Comparison of ENCODE assay signal across 24 cellular contexts in the genomic region with DNA sequence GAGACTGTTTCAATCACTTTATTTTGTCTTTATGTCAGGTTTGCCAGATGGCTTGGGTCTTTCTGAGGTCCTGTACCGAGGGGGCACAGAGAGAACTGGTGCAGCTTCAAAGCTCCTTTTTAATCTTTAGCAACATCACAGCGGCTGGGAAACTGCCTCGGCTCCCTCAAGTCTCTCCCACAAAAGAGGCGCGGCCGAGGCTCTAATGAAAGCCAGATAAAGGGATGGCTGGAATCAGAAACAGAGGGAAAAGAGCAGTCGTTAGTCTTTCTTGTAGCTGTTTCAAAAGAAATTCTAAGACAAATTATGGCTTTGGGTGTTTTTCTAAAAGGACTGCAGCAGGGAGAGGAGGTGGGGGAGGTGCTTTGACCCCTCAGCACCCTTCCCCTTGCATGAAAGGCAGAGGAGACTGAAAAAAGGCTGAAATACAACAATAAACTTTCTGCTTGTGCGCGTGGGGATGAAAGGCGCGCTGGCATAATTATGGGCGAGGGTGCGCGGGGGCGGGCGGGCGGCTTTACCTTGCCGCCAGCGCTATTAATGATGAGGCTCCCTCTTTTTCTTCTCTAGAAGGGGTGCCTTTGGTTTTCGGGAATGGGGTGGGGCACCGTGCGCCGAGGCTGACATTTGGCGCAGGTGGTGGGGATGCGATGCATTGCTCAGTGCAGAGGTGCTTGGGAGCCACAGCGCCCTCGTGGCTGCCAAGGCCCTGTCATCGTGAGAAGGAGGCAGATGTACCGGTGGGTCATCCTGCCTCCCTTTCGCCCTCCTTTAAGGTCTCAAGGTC. TPM values are rescaled to one million over a fixed set of nuclear protein-coding genes. Genes with fewer than 3 reads are reported as not detected.
DNase-seq lines count a peak whose midpoint lies in the region; ATAC-seq and TF ChIP-seq lines count a peak whose summit lies in the region.
"Had no signal": no experiment of that assay in that cellular context is flagged by ENCODE, and none has a peak within 500 bp of the region (broad histone marks: within the 10 kb centered on the region; RNA-seq: fewer than 3 reads in every experiment).

No MANE protein-coding gene starts in this region.

- no peak overlapping the region for H3K23ac ChIP-seq in neuronal stem cell (ENCODE audit: low read depth, low read length, poor library complexity)

- no peaks in the 10 kb centered on the region for H3K79me2 ChIP-seq in GM23338 (replicated peaks; ENCODE audit: insufficient read depth)

- no peaks in the 10 kb centered on the region for H4K20me1 ChIP-seq in GM23338 (replicated peaks; ENCODE audit: insufficient read depth)

- no peaks in the 10 kb centered on the region for H3K79me1 ChIP-seq in neuronal stem cell (ENCODE audit: low read depth, low read length)

- H2AK5ac ChIP-seq in neuronal stem cell (ENCODE audit: low read depth, low read length): peak overlapping the region; percentile 68

- no peak overlapping the region for H3K27ac ChIP-seq in GM23338 (ENCODE audit: low read depth)
- peak overlapping the region; percentile 42 for H3K27ac ChIP-seq in neuronal stem cell (replicated peaks; ENCODE audit: low read length)
- H3K27ac ChIP-seq: lower lobe of right lung, neutrophil, thoracic aorta, uterus had no signal

- DNase-seq in GM23338 (ENCODE audit: low spot score) (no peak), fibroblast of peridontal ligament (ENCODE audit: extremely low read depth) (peak; percentile 18), neuronal stem cell (ENCODE audit: low spot score) (no peak), erythroblast (lab: John Stamatoyannopoulos, UW) (no peak)
- DNase-seq in stimulated activated CD4-positive, alpha-beta T cell treated with anti-CD3 and anti-CD28 coated beads, Interleukin-2, amount 100 ng/mL, for 48 hours: no peak
- DNase-seq: activated CD4-positive, alpha-beta T cell treated with anti-CD3 and anti-CD28 coated beads, Interleukin-2, amount 50 U/mL, for 48 hours; CD4-positive, alpha-beta T cell; Karpas-422; lower lobe of right lung; NCI-H1436; NCI-H2107; NCI-H510A; SHP77; T-helper 1 cell; uterus had no signal

- peak overlapping the region; percentile 93 for H2AFZ ChIP-seq in GM23338
- peak overlapping the region; percentile 83 for H2AFZ ChIP-seq in neuronal stem cell (ENCODE audit: low read length)

- H4K91ac ChIP-seq in neuronal stem cell (ENCODE audit: low read depth, low read length, poor library complexity): no peak overlapping the region

- H3K36me3 Mint-ChIP-seq in GM23338 (ENCODE audit: low read depth): no peaks in the 10 kb centered on the region
- H3K36me3 Mint-ChIP-seq: activated naive CD8-positive, alpha-beta T cell had no signal

- H3K14ac ChIP-seq in neuronal stem cell (ENCODE audit: low read length): peak overlapping the region; percentile 17

- peak overlapping the region; percentile 53 for H3K18ac ChIP-seq in neuronal stem cell (ENCODE audit: low read length)

- H3K36me3 ChIP-seq in GM23338 (ENCODE audit: insufficient read depth) (no peaks in the 10 kb centered on the region), neuronal stem cell (replicated peaks in 1 of 2; ENCODE audit: control insufficient read depth in 2 of 2, insufficient read depth in 2 of 2, low read length in 2 of 2) (no peaks in the 10 kb centered on the region)
- H3K36me3 ChIP-seq: lower lobe of right lung, neutrophil, thoracic aorta, uterus had no signal

- TF ChIP-seq CTCF in GM23338 (conservative IDR thresholded peaks at IDR 0.05; ENCODE audit: low read depth in 2 of 2): no peak

- no peak overlapping the region for H3K4ac ChIP-seq in neuronal stem cell (ENCODE audit: low read length)

- no peaks in the 10 kb centered on the region for H3K4me1 ChIP-seq in GM23338 (ENCODE audit: insufficient read depth)
- H3K4me1 ChIP-seq in neuronal stem cell (ENCODE audit: control insufficient read depth in 2 of 2, insufficient read depth in 1 of 2, low read depth in 1 of 2, low read length in 2 of 2): peaks cover 9 to 16% of the 10 kb centered on the region in 2 donors
- H3K4me1 ChIP-seq: lower lobe of right lung had no signal

- H2BK15ac ChIP-seq in neuronal stem cell (ENCODE audit: low read length): peak overlapping the region; percentile 84

- H3K27ac Mint-ChIP-seq in GM23338: no peak overlapping the region
- H3K27ac Mint-ChIP-seq: activated naive CD8-positive, alpha-beta T cell; CD4-positive, alpha-beta T cell; progenitor cell of endocrine pancreas; stimulated activated naive CD8-positive, alpha-beta T cell treated with anti-CD3 and anti-CD28 coated beads, Interleukin-15, Interleukin-2, amounts not matched to agents 100 ng/mL and 50 ng/mL, for 24 hours had no signal

- no peak overlapping the region for H2BK120ac ChIP-seq in neuronal stem cell (ENCODE audit: low read depth, low read length)

- H3K4me3 Mint-ChIP-seq in GM23338: no peak overlapping the region
- H3K4me3 Mint-ChIP-seq: activated naive CD8-positive, alpha-beta T cell; CD4-positive, alpha-beta T cell; central memory CD8-positive, alpha-beta T cell; stimulated activated naive CD8-positive, alpha-beta T cell treated with anti-CD3 and anti-CD28 coated beads, Interleukin-15, Interleukin-2, amounts not matched to agents 100 ng/mL and 50 ng/mL, for 24 hours had no signal

- H3K9me3 Mint-ChIP-seq in GM23338: no peaks in the 10 kb centered on the region
- H3K9me3 Mint-ChIP-seq: CD4-positive, alpha-beta T cell; central memory CD8-positive, alpha-beta T cell; stimulated activated naive CD8-positive, alpha-beta T cell treated with anti-CD3 and anti-CD28 coated beads, Interleukin-15, Interleukin-2, amounts not matched to agents 100 ng/mL and 50 ng/mL, for 24 hours had no signal

- peaks cover 2% of the 10 kb centered on the region for H3K27me3 Mint-ChIP-seq in GM23338 (ENCODE audit: insufficient read depth, low read depth, poor library complexity)
- H3K27me3 Mint-ChIP-seq: activated naive CD8-positive, alpha-beta T cell; central memory CD8-positive, alpha-beta T cell; stimulated activated naive CD8-positive, alpha-beta T cell treated with anti-CD3 and anti-CD28 coated beads, Interleukin-15, Interleukin-2, amounts not matched to agents 100 ng/mL and 50 ng/mL, for 24 hours had no signal

- H3K9me3 ChIP-seq in neuronal stem cell (replicated peaks in 1 of 2; ENCODE audit: control insufficient read depth in 2 of 2, insufficient read depth in 1 of 2, low read depth in 1 of 2, low read length in 2 of 2): no peaks in the 10 kb centered on the region
- H3K9me3 ChIP-seq: lower lobe of right lung, neutrophil, thoracic aorta, uterus had no signal

- H3K4me2 ChIP-seq in GM23338: no peak overlapping the region
- no peak overlapping the region for H3K4me2 ChIP-seq in neuronal stem cell (ENCODE audit: insufficient read depth, low read length, poor library complexity, severe bottlenecking)

- H2BK5ac ChIP-seq in neuronal stem cell (ENCODE audit: low read length): no peak overlapping the region

- no peak overlapping the region for H2BK12ac ChIP-seq in neuronal stem cell (ENCODE audit: low read length)

- no peak overlapping the region for H4K8ac ChIP-seq in neuronal stem cell (ENCODE audit: low read depth, low read length)

- TF ChIP-seq POLR2A in erythroblast (IDR thresholded peaks at IDR 0.05; ENCODE audit: low read length): no peak

- H3K9ac ChIP-seq in neuronal stem cell (ENCODE audit: low read depth, low read length, poor library complexity): no peak overlapping the region

- H3K4me1 Mint-ChIP-seq in GM23338: peaks cover 18% of the 10 kb centered on the region

- H3K27me3 ChIP-seq in GM23338 (ENCODE audit: insufficient read depth) (no peaks in the 10 kb centered on the region), neuronal stem cell (ENCODE audit: control insufficient read depth in 3 of 3, insufficient read depth in 3 of 3, low read depth in 1 of 3, low read length in 3 of 3) (no peaks in the 10 kb centered on the region)
- H3K27me3 ChIP-seq: neutrophil, uterus had no signal

- no CpG with 5 or more reads among the region's 30 CpGs for WGBS in neuronal stem cell (ENCODE audit: extremely low coverage in 2 of 2, insufficient read length in 2 of 2, insufficient replicate concordance in 1 of 2), 2 donors

- H3F3A ChIP-seq in GM23338 (replicated peaks; ENCODE audit: low read depth): no peaks in the 10 kb centered on the region

- peaks cover 2% of the 10 kb centered on the region for H3K9me2 ChIP-seq in GM23338 (ENCODE audit: insufficient read depth)

- H3K4me3 ChIP-seq in GM23338 (no peak overlapping the region), neuronal stem cell (ENCODE audit: low read length in 2 of 2) (no peak overlapping the region)
- H3K4me3 ChIP-seq: lower lobe of right lung, thoracic aorta, uterus had no signal

- no peak; the same call in 2 of the 3 replicates for ATAC-seq in GM23338
- no peak; the same call in 2 of the 3 replicates for ATAC-seq in SK-N-SH treated with all-trans-retinoic acid at 6 μM for 48 hours
- no peak for ATAC-seq in HG03342 (IDR thresholded peaks at IDR 0.05; ENCODE audit: unreplicated experiment)
- ATAC-seq: lower lobe of right lung, Panc1 had no signal

TF ChIP-seq in GM23338, 12 proteins besides CTCF, POLR2A, EP300 and RAD21 (continues in another document):
- TF ChIP-seq POLR2AphosphoS5 (IDR thresholded peaks at IDR 0.05; ENCODE audit: low read depth): no peak
- TF ChIP-seq, protein P1, sequence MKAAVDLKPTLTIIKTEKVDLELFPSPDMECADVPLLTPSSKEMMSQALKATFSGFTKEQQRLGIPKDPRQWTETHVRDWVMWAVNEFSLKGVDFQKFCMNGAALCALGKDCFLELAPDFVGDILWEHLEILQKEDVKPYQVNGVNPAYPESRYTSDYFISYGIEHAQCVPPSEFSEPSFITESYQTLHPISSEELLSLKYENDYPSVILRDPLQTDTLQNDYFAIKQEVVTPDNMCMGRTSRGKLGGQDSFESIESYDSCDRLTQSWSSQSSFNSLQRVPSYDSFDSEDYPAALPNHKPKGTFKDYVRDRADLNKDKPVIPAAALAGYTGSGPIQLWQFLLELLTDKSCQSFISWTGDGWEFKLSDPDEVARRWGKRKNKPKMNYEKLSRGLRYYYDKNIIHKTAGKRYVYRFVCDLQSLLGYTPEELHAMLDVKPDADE (IDR thresholded peaks at IDR 0.05): no peak
- TF ChIP-seq JUNB (IDR thresholded peaks at IDR 0.05; ENCODE audit: unreplicated experiment): no peak

TF ChIP-seq in SK-N-SH treated with all-trans-retinoic acid at 6 μM for 48 hours, 23 proteins besides CTCF, POLR2A, EP300 and RAD21 (continues in another document):
- TF ChIP-seq SNAI2 (CRISPR knock-in tag; IDR thresholded peaks at IDR 0.05) (no peak), ZFP3 (CRISPR knock-in tag; IDR thresholded peaks at IDR 0.05) (no peak), TCF4 (CRISPR knock-in tag; IDR thresholded peaks at IDR 0.05; ENCODE audit: borderline replicate concordance) (peak; percentile 32; the same call in 1 of the 2 replicates), ZC3H10 (CRISPR knock-in tag; IDR thresholded peaks at IDR 0.05) (no peak), ZNF70 (CRISPR knock-in tag; IDR thresholded peaks at IDR 0.05) (peak; percentile 83)

RNA-seq across cellular contexts. Expression of a gene that starts 22.3 kb away (rescaled TPM):
- total RNA-seq in GM23338 (2014; rRNA removed; shearing (Covaris generic)): 86.0 and 93.0 TPM in 2 replicates
- polyA plus RNA-seq in GM23338 (2016; fragmentation: Nextera tagmentation; extraction: Ambion mirVana): 149 and 211 TPM in 2 replicates
- 185 TPM for polyA plus RNA-seq in neuronal stem cell (2013, experiment 1 of 2)
- polyA plus RNA-seq in neuronal stem cell (2013, experiment 2 of 2): 195 TPM
